1 cellular context compared by ENCODE assay signal in genomic region chr19:41792513-41793413, GRCh38.
TF ChIP-seq lines count a peak whose summit lies in the region.

No MANE protein-coding gene starts in this region.

TF ChIP-seq in SK-N-SH treated with all-trans-retinoic acid at 6 μM for 48 hours, 23 proteins besides CTCF, POLR2A, EP300 and RAD21 (continued from another document):
- TF ChIP-seq CSRNP3 (CRISPR knock-in tag; IDR thresholded peaks at IDR 0.05) (no peak), ZFP30 (CRISPR knock-in tag; IDR thresholded peaks at IDR 0.05) (no peak), ZC3H10 (CRISPR knock-in tag; IDR thresholded peaks at IDR 0.05) (no peak), SNAI2 (CRISPR knock-in tag; IDR thresholded peaks at IDR 0.05) (no peak)
- TF ChIP-seq, protein P1, sequence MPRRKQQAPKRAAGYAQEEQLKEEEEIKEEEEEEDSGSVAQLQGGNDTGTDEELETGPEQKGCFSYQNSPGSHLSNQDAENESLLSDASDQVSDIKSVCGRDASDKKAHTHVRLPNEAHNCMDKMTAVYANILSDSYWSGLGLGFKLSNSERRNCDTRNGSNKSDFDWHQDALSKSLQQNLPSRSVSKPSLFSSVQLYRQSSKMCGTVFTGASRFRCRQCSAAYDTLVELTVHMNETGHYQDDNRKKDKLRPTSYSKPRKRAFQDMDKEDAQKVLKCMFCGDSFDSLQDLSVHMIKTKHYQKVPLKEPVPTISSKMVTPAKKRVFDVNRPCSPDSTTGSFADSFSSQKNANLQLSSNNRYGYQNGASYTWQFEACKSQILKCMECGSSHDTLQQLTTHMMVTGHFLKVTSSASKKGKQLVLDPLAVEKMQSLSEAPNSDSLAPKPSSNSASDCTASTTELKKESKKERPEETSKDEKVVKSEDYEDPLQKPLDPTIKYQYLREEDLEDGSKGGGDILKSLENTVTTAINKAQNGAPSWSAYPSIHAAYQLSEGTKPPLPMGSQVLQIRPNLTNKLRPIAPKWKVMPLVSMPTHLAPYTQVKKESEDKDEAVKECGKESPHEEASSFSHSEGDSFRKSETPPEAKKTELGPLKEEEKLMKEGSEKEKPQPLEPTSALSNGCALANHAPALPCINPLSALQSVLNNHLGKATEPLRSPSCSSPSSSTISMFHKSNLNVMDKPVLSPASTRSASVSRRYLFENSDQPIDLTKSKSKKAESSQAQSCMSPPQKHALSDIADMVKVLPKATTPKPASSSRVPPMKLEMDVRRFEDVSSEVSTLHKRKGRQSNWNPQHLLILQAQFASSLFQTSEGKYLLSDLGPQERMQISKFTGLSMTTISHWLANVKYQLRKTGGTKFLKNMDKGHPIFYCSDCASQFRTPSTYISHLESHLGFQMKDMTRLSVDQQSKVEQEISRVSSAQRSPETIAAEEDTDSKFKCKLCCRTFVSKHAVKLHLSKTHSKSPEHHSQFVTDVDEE (CRISPR knock-in tag; IDR thresholded peaks at IDR 0.05), result no peak
